19 cellular contexts compared by ENCODE assay signal in genomic region chr5:171628344-171628743, GRCh38.
DNase-seq lines count a peak whose midpoint lies in the region; TF ChIP-seq lines count a peak whose summit lies in the region.
"Had no signal": no experiment of that assay in that cellular context is flagged by ENCODE, and none has a peak within 500 bp of the region (broad histone marks: within the 10 kb centered on the region; RNA-seq: fewer than 3 reads in every experiment).

No MANE protein-coding gene starts in this region.

- peaks cover 68% of the 10 kb centered on the region for H3K27me3 Mint-ChIP-seq in type B pancreatic cell

- no peaks in the 10 kb centered on the region for H3K36me3 Mint-ChIP-seq in type B pancreatic cell
- H3K36me3 Mint-ChIP-seq: CD8-positive, alpha-beta memory T cell had no signal

- H3K4me3 ChIP-seq in right atrium auricular region: no peak overlapping the region
- H3K4me3 ChIP-seq in prostate gland: no peak overlapping the region
- H3K4me3 ChIP-seq: BLaER1 treated with 17β-estradiol and CSF1 and Interleukin-3, amounts not matched to agents 10 nM and 100 nM; HAP-1; K562 had no signal

- H3K27ac ChIP-seq in right atrium auricular region (no peak overlapping the region), prostate gland (no peak overlapping the region)
- H3K27ac ChIP-seq: BLaER1 treated with 17β-estradiol and CSF1 and Interleukin-3, amounts not matched to agents 10 nM and 100 nM had no signal

- H3K4me1 ChIP-seq in right atrium auricular region (peaks cover 0 to 12% of the 10 kb centered on the region in 2 donors), prostate gland (replicated peaks) (no peaks in the 10 kb centered on the region)
- H3K4me1 ChIP-seq: HAP-1 had no signal

- H3K36me3 ChIP-seq in right atrium auricular region (no peaks in the 10 kb centered on the region), prostate gland (no peaks in the 10 kb centered on the region)
- H3K36me3 ChIP-seq: BLaER1 treated with 17β-estradiol and CSF1 and Interleukin-3, amounts not matched to agents 10 nM and 100 nM; HAP-1 had no signal

- WGBS in prostate gland: 68% methylated on average over 8 of the region's 8 CpGs

- H3K9me3 ChIP-seq in right atrium auricular region (no peaks in the 10 kb centered on the region), prostate gland (no peaks in the 10 kb centered on the region)
- H3K9me3 ChIP-seq: BLaER1 treated with 17β-estradiol and CSF1 and Interleukin-3, amounts not matched to agents 10 nM and 100 nM; HAP-1; SK-N-SH had no signal

- peaks cover 19% of the 10 kb centered on the region for H3K4me1 Mint-ChIP-seq in type B pancreatic cell (ENCODE audit: unreplicated experiment)
- H3K4me1 Mint-ChIP-seq: CD8-positive, alpha-beta memory T cell had no signal

- TF ChIP-seq CTCF in type B pancreatic cell (conservative IDR thresholded peaks at IDR 0.05) (no peak), right atrium auricular region (IDR thresholded peaks at IDR 0.05) (no peak), prostate gland (IDR thresholded peaks at IDR 0.05) (no peak)

- intact Hi-C loops in prostate gland (cut with DNase I): loop anchor here (5.0 kb wide), 1 partner anchor 274 kb away; no protein-coding TSS in a partner anchor

- H3K9me3 Mint-ChIP-seq in type B pancreatic cell: no peaks in the 10 kb centered on the region
- H3K9me3 Mint-ChIP-seq: CD8-positive, alpha-beta memory T cell had no signal

- no peak for TF ChIP-seq POLR2A in prostate gland (IDR thresholded peaks at IDR 0.05)

- H3K27ac Mint-ChIP-seq in type B pancreatic cell: peak overlapping the region; percentile 42
- H3K27ac Mint-ChIP-seq: CD8-positive, alpha-beta memory T cell had no signal

- DNase-seq in AG20443 (ENCODE audit: low spot score) (peak; percentile 51), RPMI7951 (ENCODE audit: low read depth) (peak; percentile 19), islet precursor cell (peak; percentile 37), type B pancreatic cell (ENCODE audit: extremely low spot score, unreplicated experiment) (no peak), NCI-H2171 (lab: John Stamatoyannopoulos, UW) (no peak), right atrium auricular region (ENCODE audit: low spot score) (no peak), prostate gland (ENCODE audit: low spot score) (no peak)
- DNase-seq: CD8-positive, alpha-beta memory T cell; DMS53; NCI-H187; NCI-H2107; NCI-H2227 treated with DMSO at 0.1 percent for 48 hours; NCI-H524; RPMI8226; SHP77 treated with DMSO at 0.1 percent for 48 hours; SK-N-SH had no signal

- H3K27me3 ChIP-seq in right atrium auricular region (no peaks in the 10 kb centered on the region), prostate gland (replicated peaks; ENCODE audit: insufficient read depth) (no peaks in the 10 kb centered on the region)

- no peak overlapping the region for H3K4me3 Mint-ChIP-seq in type B pancreatic cell
- H3K4me3 Mint-ChIP-seq: CD8-positive, alpha-beta memory T cell had no signal

Comparison
In these comparisons a context has a peak if more than half of its experiments do, and no peak if none do; other contexts are left out.
1. DNase-seq: peak in AG20443 (single experiment), RPMI7951 (single experiment) and islet precursor cell (single experiment); none in type B pancreatic cell (single experiment), NCI-H2171 (single experiment), right atrium auricular region (single experiment) and prostate gland (single experiment).